ENCODE assay signal across 7 cellular contexts in genomic region chr7:83652481-83652880, GRCh38.
"Had no signal": no experiment of that assay in that cellular context is flagged by ENCODE, and none has a peak within 500 bp of the region (broad histone marks: within the 10 kb centered on the region; RNA-seq: fewer than 3 reads in every experiment).

No MANE protein-coding gene starts in this region.

- DNase-seq: H9, HCEC 1CT, Karpas-422, KBM-7 had no signal

- FAIRE-seq: HTR-8/SVneo had no signal

- ATAC-seq: GM23338 had no signal

- H3K9ac ChIP-seq: KMS-11 had no signal

- H2AFZ ChIP-seq: GM23338 had no signal

- H3K4me2 ChIP-seq: GM23338, KMS-11 had no signal

- H3K4me3 ChIP-seq: GM23338 had no signal

- H3K27ac ChIP-seq: KMS-11 had no signal
